1 cellular context compared by ENCODE assay signal in genomic region chr3:169998668-169999131, GRCh38.
TF ChIP-seq lines count a peak whose summit lies in the region.

No MANE protein-coding gene starts in this region.

TF ChIP-seq in GM12878, 131 proteins besides CTCF, POLR2A, EP300 and RAD21:
- TF ChIP-seq CREM (IDR thresholded peaks at IDR 0.05; ENCODE audit: low read depth), result peak; percentile 63; the same call in 1 of the 2 replicates
- no peak for TF ChIP-seq SREBF1 (IDR thresholded peaks at IDR 0.05; ENCODE audit: low read length)
- no peak for TF ChIP-seq PKNOX1 (IDR thresholded peaks at IDR 0.05)
- 0 out of 2 replicates have a peak, but pooled peaks have one; percentile 8 for TF ChIP-seq TCF3 (IDR thresholded peaks at IDR 0.05; ENCODE audit: borderline replicate concordance, insufficient read depth, low read depth, low read length)
- no peak for TF ChIP-seq STAT1 (conservative IDR thresholded peaks at IDR 0.05)
- TF ChIP-seq CREB1 (IDR thresholded peaks at IDR 0.05; ENCODE audit: low read depth), result peak; percentile 78
- TF ChIP-seq EED (IDR thresholded peaks at IDR 0.05; ENCODE audit: low read depth), result peak; percentile 37; the same call in 1 of the 2 replicates
TF ChIP-seq in GM12878: peak in this region for 4.
